Comparison of ENCODE assay signal across 24 cellular contexts in the genomic region with DNA sequence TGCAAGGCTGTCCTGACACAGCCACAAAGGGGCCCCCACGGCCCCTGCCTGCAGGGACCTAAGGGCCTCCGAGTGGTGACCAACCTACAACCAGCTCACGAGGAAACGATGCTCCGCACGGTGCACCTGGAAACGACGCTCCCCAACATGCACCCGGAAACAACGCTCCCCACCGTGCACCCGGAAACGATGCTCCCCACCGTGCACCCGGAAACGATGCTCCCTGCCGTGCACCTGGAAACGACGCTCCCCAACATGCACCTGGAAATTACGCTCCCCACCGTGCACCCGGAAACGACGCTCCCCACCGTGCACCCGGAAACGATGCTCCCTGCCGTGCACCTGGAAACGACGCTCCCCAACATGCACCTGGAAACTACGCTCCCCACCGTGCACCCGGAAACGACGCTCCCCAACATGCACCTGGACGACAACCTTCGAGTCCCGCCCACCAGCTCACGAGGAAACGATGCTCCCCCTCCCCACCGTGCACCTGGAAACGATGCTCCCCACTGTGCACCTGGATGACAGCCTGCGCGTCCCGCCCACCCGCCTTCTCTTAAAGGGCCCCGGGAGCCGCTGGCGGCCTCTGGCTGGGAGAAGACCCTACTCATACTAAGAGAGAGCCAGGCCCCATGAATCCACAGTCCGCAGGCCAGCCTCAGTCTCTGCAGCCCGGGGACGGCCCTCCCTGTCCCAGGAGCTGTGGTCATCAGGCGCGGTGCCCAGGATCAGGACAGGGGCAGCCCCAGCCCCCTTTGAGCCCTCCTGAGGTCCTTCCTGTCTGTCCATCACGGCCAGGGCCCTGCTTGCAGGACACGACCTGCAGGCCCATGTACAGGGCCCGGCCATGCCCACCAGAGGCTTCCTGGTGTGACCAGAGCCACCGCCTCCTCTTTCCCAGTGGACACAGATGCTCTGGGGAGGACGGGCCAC.
DNase-seq lines count a peak whose midpoint lies in the region; ATAC-seq and TF ChIP-seq lines count a peak whose summit lies in the region.
"Had no signal": no experiment of that assay in that cellular context is flagged by ENCODE, and none has a peak within 500 bp of the region (broad histone marks: within the 10 kb centered on the region; RNA-seq: fewer than 3 reads in every experiment).

No MANE protein-coding gene starts in this region.

- peaks cover 9% of the 10 kb centered on the region for H3K36me3 Mint-ChIP-seq in WTC11
- H3K36me3 Mint-ChIP-seq in nephron progenitor cell (ENCODE audit: low read depth): peaks cover 7% of the 10 kb centered on the region
- H3K36me3 Mint-ChIP-seq in stimulated activated memory B cell treated with anti-CD40 and anti-IgM and Interleukin-4, amounts not matched to agents 10 μg/mL and 1 μg/mL and 100 μg/mL, for 72 hours: no peaks in the 10 kb centered on the region
- H3K36me3 Mint-ChIP-seq: memory B cell had no signal

- peaks cover 6% of the 10 kb centered on the region for H3K4me1 Mint-ChIP-seq in WTC11
- peaks cover 11% of the 10 kb centered on the region for H3K4me1 Mint-ChIP-seq in nephron progenitor cell
- no peaks in the 10 kb centered on the region for H3K4me1 Mint-ChIP-seq in stimulated activated memory B cell treated with anti-CD40 and anti-IgM and Interleukin-4, amounts not matched to agents 10 μg/mL and 1 μg/mL and 100 μg/mL, for 72 hours
- H3K4me1 Mint-ChIP-seq: memory B cell had no signal

- POLR2A ChIA-PET in WTC11 (lab: Charles Lee): no interaction called here

- no peak overlapping the region for H3K4me3 Mint-ChIP-seq in WTC11
- peak overlapping the region; percentile 44 for H3K4me3 Mint-ChIP-seq in nephron progenitor cell
- H3K4me3 Mint-ChIP-seq in stimulated activated memory B cell treated with anti-CD40 and anti-IgM and Interleukin-4, amounts not matched to agents 10 μg/mL and 1 μg/mL and 100 μg/mL, for 72 hours: no peak overlapping the region
- H3K4me3 Mint-ChIP-seq: activated CD8-positive, alpha-beta T cell treated with anti-CD3 and anti-CD28 coated beads for 36 hours; activated naive CD8-positive, alpha-beta T cell; brain; memory B cell had no signal

- H3K4me3 ChIP-seq in H7 (ENCODE audit: insufficient read depth, low read depth, low read length): no peak overlapping the region
- H3K4me3 ChIP-seq: coronary artery, heart left ventricle, PC-9, SJSA1, tibial nerve had no signal

- CTCF ChIA-PET in WTC11 (lab: Charles Lee): interaction anchor here (1.0 to 1.4 kb wide), 2 partner anchors 40 to 99 kb away, joined by 3 read pairs; no protein-coding TSS in a partner anchor

- no peaks in the 10 kb centered on the region for H3K36me3 ChIP-seq in H7 (replicated peaks; ENCODE audit: control insufficient read depth, insufficient read depth, low read length)
- H3K36me3 ChIP-seq: heart left ventricle, SJSA1, tibial nerve had no signal

- no peak for ATAC-seq in WTC11
- no peak for ATAC-seq in GM21381 (IDR thresholded peaks at IDR 0.05; ENCODE audit: unreplicated experiment)
- ATAC-seq in stimulated activated memory B cell treated with anti-CD40 and anti-IgM and Interleukin-4, amounts not matched to agents 10 μg/mL and 1 μg/mL and 100 μg/mL, for 72 hours: no peak
- ATAC-seq: activated CD8-positive, alpha-beta T cell treated with anti-CD3 and anti-CD28 coated beads for 36 hours; HCT116; heart left ventricle had no signal

- H3K27me3 Mint-ChIP-seq in WTC11 (ENCODE audit: low read depth) (no peaks in the 10 kb centered on the region), nephron progenitor cell (ENCODE audit: low read depth, poor library complexity) (peaks cover 14% of the 10 kb centered on the region)
- peaks cover 9% of the 10 kb centered on the region for H3K27me3 Mint-ChIP-seq in stimulated activated memory B cell treated with anti-CD40 and anti-IgM and Interleukin-4, amounts not matched to agents 10 μg/mL and 1 μg/mL and 100 μg/mL, for 72 hours
- H3K27me3 Mint-ChIP-seq: activated CD8-positive, alpha-beta T cell treated with anti-CD3 and anti-CD28 coated beads for 36 hours; activated naive CD8-positive, alpha-beta T cell; brain had no signal

- no peaks in the 10 kb centered on the region for H3K27me3 ChIP-seq in H7 (ENCODE audit: control insufficient read depth, insufficient read depth, low read length)
- H3K27me3 ChIP-seq: SJSA1, tibial nerve had no signal

- DNase-seq in NCI-H1417 (lab: John Stamatoyannopoulos, UW) (peak in 2 of 3 experiments; percentile 65 to 75), NCI-H1417 treated with DMSO at 0.1 percent for 48 hours (lab: John Stamatoyannopoulos, UW) (no peak), H7 (peak; percentile 87), WTC11 (ENCODE audit: low spot score) (no peak), nephron progenitor cell (no peak)
- DNase-seq in activated naive CD4-positive, alpha-beta T cell treated with Interleukin-2 at 50 U/mL for 16 hours: no peak
- DNase-seq: 8988T; activated CD8-positive, alpha-beta T cell treated with anti-CD3 and anti-CD28 coated beads for 36 hours; activated T-cell treated with anti-CD3 and anti-CD28 coated beads, Interleukin-2, amount 50 U/mL, for 1 hour; MM.1S; NCI-H1930; NCI-H524 treated with DMSO at 0.1 percent for 48 hours; PC-9; stimulated activated naive CD4-positive, alpha-beta T cell treated with Interleukin-2 at 50 U/mL for 16 hours had no signal

- TF ChIP-seq CTCF in WTC11 (IDR thresholded peaks at IDR 0.05) (no peak), nephron progenitor cell (IDR thresholded peaks at IDR 0.05) (no peak)

- H3K9me3 Mint-ChIP-seq in WTC11 (peaks cover 11% of the 10 kb centered on the region), nephron progenitor cell (peaks cover 19% of the 10 kb centered on the region)
- peaks cover 2% of the 10 kb centered on the region for H3K9me3 Mint-ChIP-seq in stimulated activated memory B cell treated with anti-CD40 and anti-IgM and Interleukin-4, amounts not matched to agents 10 μg/mL and 1 μg/mL and 100 μg/mL, for 72 hours

- H3K27ac Mint-ChIP-seq in WTC11: no peak overlapping the region
- H3K27ac Mint-ChIP-seq in nephron progenitor cell: no peak overlapping the region
- no peak overlapping the region for H3K27ac Mint-ChIP-seq in stimulated activated memory B cell treated with anti-CD40 and anti-IgM and Interleukin-4, amounts not matched to agents 10 μg/mL and 1 μg/mL and 100 μg/mL, for 72 hours
- H3K27ac Mint-ChIP-seq: activated CD8-positive, alpha-beta T cell treated with anti-CD3 and anti-CD28 coated beads for 36 hours; activated naive CD8-positive, alpha-beta T cell; brain; memory B cell had no signal

TF ChIP-seq in WTC11, 78 proteins besides CTCF, POLR2A, EP300 and RAD21:
- TF ChIP-seq ETV6 (CRISPR knock-in tag; IDR thresholded peaks at IDR 0.05): peak; percentile 100
- no peak for TF ChIP-seq ZNF396 (CRISPR knock-in tag; IDR thresholded peaks at IDR 0.05; ENCODE audit: borderline replicate concordance)
- no peak for TF ChIP-seq IRF2 (CRISPR knock-in tag; IDR thresholded peaks at IDR 0.05; ENCODE audit: borderline replicate concordance, low read depth)

Comparison
In these comparisons a context has a peak if more than half of its experiments do, and no peak if none do; other contexts are left out.
1. DNase-seq: peak in NCI-H1417 (2 of 3) and H7 (single experiment); none in NCI-H1417 treated with DMSO at 0.1 percent for 48 hours (single experiment), WTC11 (single experiment), nephron progenitor cell (single experiment) and activated naive CD4-positive, alpha-beta T cell treated with Interleukin-2 at 50 U/mL for 16 hours (single experiment).